In the genomic region with DNA sequence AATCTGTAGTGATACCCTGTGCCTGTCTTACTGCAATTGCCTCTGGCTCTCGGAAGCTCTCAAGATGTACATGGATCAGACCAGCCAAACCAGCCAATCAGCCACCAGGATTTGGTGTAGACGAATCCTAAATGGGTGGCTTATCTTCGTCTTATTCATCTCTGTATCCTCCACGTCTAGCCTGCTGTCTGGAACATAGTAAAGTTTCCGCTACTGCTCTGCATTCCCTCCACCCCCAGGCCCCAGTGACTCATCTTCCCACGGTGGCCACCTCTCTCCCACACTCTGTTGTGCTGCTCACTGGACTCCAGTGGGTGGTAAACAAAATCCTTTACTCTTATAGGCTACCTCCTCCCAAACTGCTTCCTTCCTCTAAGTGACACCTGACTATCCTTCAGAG, we compare ENCODE assay signal across 8 cellular contexts. TPM values are rescaled to one million over a fixed set of nuclear protein-coding genes. Genes with fewer than 3 reads are reported as not detected.
DNase-seq lines count a peak whose midpoint lies in the region; ATAC-seq and TF ChIP-seq lines count a peak whose summit lies in the region.

No MANE protein-coding gene starts in this region.

- H3K4me1 ChIP-seq in tibial nerve, result peaks cover 0 to 6% (median 0%) of the 10 kb centered on the region in 4 donors
- H3K4me1 ChIP-seq in suprapubic skin, result peaks cover 7% of the 10 kb centered on the region
- 0 out of 2 replicates have a peak, but pooled peaks cover 3% of the 10 kb centered on the region for H3K4me1 ChIP-seq in GM23338 (ENCODE audit: insufficient read depth)

- no peaks in the 10 kb centered on the region for H3K9me3 Mint-ChIP-seq in CD4-positive, alpha-beta T cell
- no peaks in the 10 kb centered on the region for H3K9me3 Mint-ChIP-seq in GM23338

- H3K4me2 ChIP-seq in GM23338, result no peak overlapping the region

- no peaks in the 10 kb centered on the region for H3K27me3 ChIP-seq in CD4-positive, alpha-beta T cell (ENCODE audit: control insufficient read depth, insufficient read depth, low read length)
- no peaks in the 10 kb centered on the region for H3K27me3 ChIP-seq in tibial nerve
- no peaks in the 10 kb centered on the region for H3K27me3 ChIP-seq in suprapubic skin
- H3K27me3 ChIP-seq in GM23338 (ENCODE audit: insufficient read depth), result no peaks in the 10 kb centered on the region

- H3K4me3 ChIP-seq in tibial nerve, result no peak overlapping the region
- no peak overlapping the region for H3K4me3 ChIP-seq in suprapubic skin
- no peak overlapping the region for H3K4me3 ChIP-seq in GM23338

- no peaks in the 10 kb centered on the region for H3K79me2 ChIP-seq in GM23338 (replicated peaks; ENCODE audit: insufficient read depth)

- POLR2A ChIA-PET in CD4-positive, alpha-beta T cell (lab: Charles Lee), result interaction anchor here (1.2 to 4.2 kb wide), 5 partner anchors 24 to 104 kb away, joined by 3 to 22 read pairs (median 10); partner anchors contain the start of genes SEPTIN6 and SOWAHD

- H4K20me1 ChIP-seq in GM23338 (replicated peaks; ENCODE audit: insufficient read depth), result no peaks in the 10 kb centered on the region

- peak overlapping the region; percentile 90 for H3K27ac Mint-ChIP-seq in CD4-positive, alpha-beta T cell
- peak overlapping the region; percentile 95 for H3K27ac Mint-ChIP-seq in T-helper 17 cell
- no peak overlapping the region for H3K27ac Mint-ChIP-seq in GM23338

- H3K27me3 Mint-ChIP-seq in CD4-positive, alpha-beta T cell, result no peaks in the 10 kb centered on the region
- H3K27me3 Mint-ChIP-seq in T-helper 17 cell, result no peaks in the 10 kb centered on the region
- H3K27me3 Mint-ChIP-seq in GM23338 (ENCODE audit: insufficient read depth, low read depth, poor library complexity), result no peaks in the 10 kb centered on the region

- no peaks in the 10 kb centered on the region for H3F3A ChIP-seq in GM23338 (replicated peaks; ENCODE audit: low read depth)

- WGBS in tibial nerve, 2 donors, result 53 to 54% methylated on average over 6 of the region's 6 CpGs
- 55% methylated on average over 6 of the region's 6 CpGs for WGBS in suprapubic skin

- TF ChIP-seq POLR2A in tibial nerve (IDR thresholded peaks at IDR 0.05) (no peak), suprapubic skin (IDR thresholded peaks at IDR 0.05) (no peak)

- peaks cover 48% of the 10 kb centered on the region for H3K4me1 Mint-ChIP-seq in CD4-positive, alpha-beta T cell (ENCODE audit: low read depth)
- H3K4me1 Mint-ChIP-seq in T-helper 17 cell (peaks cover 25% of the 10 kb centered on the region), GM23338 (peaks cover 20% of the 10 kb centered on the region)

- H3K9me2 ChIP-seq in GM23338 (ENCODE audit: insufficient read depth), result no peaks in the 10 kb centered on the region

- no peak for TF ChIP-seq CTCF in CD4-positive, alpha-beta T cell (IDR thresholded peaks at IDR 0.05)
- TF ChIP-seq CTCF in tibial nerve (IDR thresholded peaks at IDR 0.05) (no peak), suprapubic skin (IDR thresholded peaks at IDR 0.05) (no peak), GM23338 (conservative IDR thresholded peaks at IDR 0.05; ENCODE audit: low read depth in 2 of 2) (no peak)

- peak in 9 of 10 experiments; percentile 18 to 69 (median 47) for DNase-seq in CD4-positive, alpha-beta T cell
- DNase-seq in T-helper 17 cell (peak in 2 of 3 donors; percentile 30 to 63), astrocyte of the hippocampus (ENCODE audit: low read depth, low spot score) (peak; percentile 77), non-pigmented ciliary epithelial cell (ENCODE audit: low read depth) (peak; percentile 88), tibial nerve (ENCODE audit: low spot score in 2 of 2) (no peak), suprapubic skin (ENCODE audit: low spot score in 2 of 2) (no peak), GM23338 (ENCODE audit: low spot score) (no peak)

- peak overlapping the region; percentile 64 for H3K27ac ChIP-seq in CD4-positive, alpha-beta T cell (ENCODE audit: low read depth, low read length)
- H3K27ac ChIP-seq in tibial nerve (no peak overlapping the region), suprapubic skin (no peak overlapping the region), GM23338 (ENCODE audit: low read depth) (no peak overlapping the region)

- H2AFZ ChIP-seq in GM23338, result no peak overlapping the region

- intact Hi-C loops in CD4-positive, alpha-beta T cell (cut with DNase I, micrococcal nuclease), result loop anchor here (2.0 to 5.0 kb wide), 2 partner anchors 36 to 37 kb away; partner anchors contain the start of gene SEPTIN6 (in 1 of the 2)

- TF ChIP-seq EP300 in tibial nerve (IDR thresholded peaks at IDR 0.05) (no peak), suprapubic skin (IDR thresholded peaks at IDR 0.05) (no peak)

- H3K36me3 ChIP-seq in tibial nerve (no peaks in the 10 kb centered on the region), suprapubic skin (no peaks in the 10 kb centered on the region), GM23338 (ENCODE audit: insufficient read depth) (no peaks in the 10 kb centered on the region)

- no peaks in the 10 kb centered on the region for H3K9me3 ChIP-seq in CD4-positive, alpha-beta T cell (ENCODE audit: control insufficient read depth, low read length)
- H3K9me3 ChIP-seq in T-helper 17 cell (ENCODE audit: control insufficient read depth, low read length, poor library complexity, severe bottlenecking) (no peaks in the 10 kb centered on the region), tibial nerve (no peaks in the 10 kb centered on the region), suprapubic skin (no peaks in the 10 kb centered on the region)

- CTCF ChIA-PET in CD4-positive, alpha-beta T cell (lab: Charles Lee), result interaction anchor here (1.4 to 2.0 kb wide), 2 partner anchors 21 to 38 kb away, joined by 5 to 10 read pairs; partner anchors contain the start of gene SEPTIN6

- peak overlapping the region; percentile 56 for H3K4me3 Mint-ChIP-seq in CD4-positive, alpha-beta T cell
- H3K4me3 Mint-ChIP-seq in T-helper 17 cell (peak overlapping the region; percentile 84), GM23338 (no peak overlapping the region)

- peak; percentile 51 for ATAC-seq in CD4-positive, alpha-beta T cell (ENCODE audit: poor library complexity)
- ATAC-seq in T-helper 17 cell, result peak; percentile 41
- no peak for ATAC-seq in GM19397 (IDR thresholded peaks at IDR 0.05; ENCODE audit: unreplicated experiment)
- ATAC-seq in GM23338, result no peak

- peaks cover 80% of the 10 kb centered on the region for H3K36me3 Mint-ChIP-seq in CD4-positive, alpha-beta T cell (ENCODE audit: low read depth)
- H3K36me3 Mint-ChIP-seq in T-helper 17 cell (ENCODE audit: low read depth) (peaks cover 3% of the 10 kb centered on the region), GM23338 (ENCODE audit: low read depth) (peaks cover 14% of the 10 kb centered on the region)

TF ChIP-seq in GM23338, 12 proteins besides CTCF, POLR2A, EP300 and RAD21:
- no peak for TF ChIP-seq STAT1 (IDR thresholded peaks at IDR 0.05; ENCODE audit: unreplicated experiment)
- TF ChIP-seq, protein P1, sequence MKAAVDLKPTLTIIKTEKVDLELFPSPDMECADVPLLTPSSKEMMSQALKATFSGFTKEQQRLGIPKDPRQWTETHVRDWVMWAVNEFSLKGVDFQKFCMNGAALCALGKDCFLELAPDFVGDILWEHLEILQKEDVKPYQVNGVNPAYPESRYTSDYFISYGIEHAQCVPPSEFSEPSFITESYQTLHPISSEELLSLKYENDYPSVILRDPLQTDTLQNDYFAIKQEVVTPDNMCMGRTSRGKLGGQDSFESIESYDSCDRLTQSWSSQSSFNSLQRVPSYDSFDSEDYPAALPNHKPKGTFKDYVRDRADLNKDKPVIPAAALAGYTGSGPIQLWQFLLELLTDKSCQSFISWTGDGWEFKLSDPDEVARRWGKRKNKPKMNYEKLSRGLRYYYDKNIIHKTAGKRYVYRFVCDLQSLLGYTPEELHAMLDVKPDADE (IDR thresholded peaks at IDR 0.05), result no peak
- TF ChIP-seq JUNB (IDR thresholded peaks at IDR 0.05; ENCODE audit: unreplicated experiment), result no peak
- no peak for TF ChIP-seq CREB1 (CRISPR knock-in tag; IDR thresholded peaks at IDR 0.05; ENCODE audit: low read depth)
- no peak for TF ChIP-seq NANOG (IDR thresholded peaks at IDR 0.05; ENCODE audit: borderline replicate concordance)
- TF ChIP-seq, protein P2, sequence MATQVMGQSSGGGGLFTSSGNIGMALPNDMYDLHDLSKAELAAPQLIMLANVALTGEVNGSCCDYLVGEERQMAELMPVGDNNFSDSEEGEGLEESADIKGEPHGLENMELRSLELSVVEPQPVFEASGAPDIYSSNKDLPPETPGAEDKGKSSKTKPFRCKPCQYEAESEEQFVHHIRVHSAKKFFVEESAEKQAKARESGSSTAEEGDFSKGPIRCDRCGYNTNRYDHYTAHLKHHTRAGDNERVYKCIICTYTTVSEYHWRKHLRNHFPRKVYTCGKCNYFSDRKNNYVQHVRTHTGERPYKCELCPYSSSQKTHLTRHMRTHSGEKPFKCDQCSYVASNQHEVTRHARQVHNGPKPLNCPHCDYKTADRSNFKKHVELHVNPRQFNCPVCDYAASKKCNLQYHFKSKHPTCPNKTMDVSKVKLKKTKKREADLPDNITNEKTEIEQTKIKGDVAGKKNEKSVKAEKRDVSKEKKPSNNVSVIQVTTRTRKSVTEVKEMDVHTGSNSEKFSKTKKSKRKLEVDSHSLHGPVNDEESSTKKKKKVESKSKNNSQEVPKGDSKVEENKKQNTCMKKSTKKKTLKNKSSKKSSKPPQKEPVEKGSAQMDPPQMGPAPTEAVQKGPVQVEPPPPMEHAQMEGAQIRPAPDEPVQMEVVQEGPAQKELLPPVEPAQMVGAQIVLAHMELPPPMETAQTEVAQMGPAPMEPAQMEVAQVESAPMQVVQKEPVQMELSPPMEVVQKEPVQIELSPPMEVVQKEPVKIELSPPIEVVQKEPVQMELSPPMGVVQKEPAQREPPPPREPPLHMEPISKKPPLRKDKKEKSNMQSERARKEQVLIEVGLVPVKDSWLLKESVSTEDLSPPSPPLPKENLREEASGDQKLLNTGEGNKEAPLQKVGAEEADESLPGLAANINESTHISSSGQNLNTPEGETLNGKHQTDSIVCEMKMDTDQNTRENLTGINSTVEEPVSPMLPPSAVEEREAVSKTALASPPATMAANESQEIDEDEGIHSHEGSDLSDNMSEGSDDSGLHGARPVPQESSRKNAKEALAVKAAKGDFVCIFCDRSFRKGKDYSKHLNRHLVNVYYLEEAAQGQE (IDR thresholded peaks at IDR 0.05; ENCODE audit: unreplicated experiment), result no peak

RNA-seq across cellular contexts. Expression of gene SEPTIN6, which starts 37.8 kb away (rescaled TPM):
- 100 to 1,000 TPM; 132 to 134 TPM for total RNA-seq in CD4-positive, alpha-beta T cell
- total RNA-seq in T-helper 17 cell (100 to 1,000 TPM; 150 to 163 TPM), tibial nerve (10 to 100 TPM; 18.8 to 35.8 (median 29.7) TPM), suprapubic skin (10 to 100 TPM; 10.1 to 14.1 (median 10.9) TPM)
- 43.3 and 43.6 TPM in 2 replicates for total RNA-seq in GM23338 (2014; rRNA removed; shearing (Covaris generic))
- 36.9 and 37.0 TPM in 2 replicates for polyA plus RNA-seq in GM23338 (2016; fragmentation: Nextera tagmentation; extraction: Ambion mirVana)

RNA-seq across cellular contexts. Expression of gene NKRF, which starts 48.9 kb away (rescaled TPM):
- total RNA-seq in CD4-positive, alpha-beta T cell, result 10 to 100 TPM; 16.4 to 16.5 TPM
- total RNA-seq in T-helper 17 cell, result 10 to 100 TPM in 1 of 2 donors, 1 to 10 TPM in 1; 9.9 to 10.8 TPM
- total RNA-seq in tibial nerve, result 1 to 10 TPM; 4.4 to 9.0 (median 6.4) TPM
- total RNA-seq in suprapubic skin, result 10 to 100 TPM in 3 of 4 donors, 1 to 10 TPM in 1; 9.7 to 13.6 (median 11.9) TPM
- 10.9 and 11.6 TPM in 2 replicates for total RNA-seq in GM23338 (2014; rRNA removed; shearing (Covaris generic))
- 6.3 and 6.8 TPM in 2 replicates for polyA plus RNA-seq in GM23338 (2016; fragmentation: Nextera tagmentation; extraction: Ambion mirVana)

Comparison
In these comparisons a context has a peak if more than half of its experiments do, and no peak if none do; other contexts are left out.
1. ATAC-seq: peak in CD4-positive, alpha-beta T cell (single experiment) and T-helper 17 cell (single experiment); none in GM19397 (single experiment) and GM23338 (single experiment).
2. DNase-seq: peak in CD4-positive, alpha-beta T cell (9 of 10), T-helper 17 cell (2 of 3), astrocyte of the hippocampus (single experiment) and non-pigmented ciliary epithelial cell (single experiment); none in tibial nerve (0 of 2), suprapubic skin (0 of 2) and GM23338 (single experiment).